ENCODE assay signal across 2 cellular contexts in genomic region chr7:143240323-143241168, GRCh38.
A peak's percentile ranks its signal among the peaks of the same experiment; 100 is the strongest.
TF ChIP-seq lines count a peak whose summit lies in the region.

No MANE protein-coding gene starts in this region.

TF ChIP-seq in WTC11, 78 proteins besides CTCF, POLR2A, EP300 and RAD21 (continues in another document):
- no peak for TF ChIP-seq ATF1 (CRISPR knock-in tag; IDR thresholded peaks at IDR 0.05)
- TF ChIP-seq ERG (CRISPR knock-in tag; IDR thresholded peaks at IDR 0.05): no peak
- TF ChIP-seq, protein P1, sequence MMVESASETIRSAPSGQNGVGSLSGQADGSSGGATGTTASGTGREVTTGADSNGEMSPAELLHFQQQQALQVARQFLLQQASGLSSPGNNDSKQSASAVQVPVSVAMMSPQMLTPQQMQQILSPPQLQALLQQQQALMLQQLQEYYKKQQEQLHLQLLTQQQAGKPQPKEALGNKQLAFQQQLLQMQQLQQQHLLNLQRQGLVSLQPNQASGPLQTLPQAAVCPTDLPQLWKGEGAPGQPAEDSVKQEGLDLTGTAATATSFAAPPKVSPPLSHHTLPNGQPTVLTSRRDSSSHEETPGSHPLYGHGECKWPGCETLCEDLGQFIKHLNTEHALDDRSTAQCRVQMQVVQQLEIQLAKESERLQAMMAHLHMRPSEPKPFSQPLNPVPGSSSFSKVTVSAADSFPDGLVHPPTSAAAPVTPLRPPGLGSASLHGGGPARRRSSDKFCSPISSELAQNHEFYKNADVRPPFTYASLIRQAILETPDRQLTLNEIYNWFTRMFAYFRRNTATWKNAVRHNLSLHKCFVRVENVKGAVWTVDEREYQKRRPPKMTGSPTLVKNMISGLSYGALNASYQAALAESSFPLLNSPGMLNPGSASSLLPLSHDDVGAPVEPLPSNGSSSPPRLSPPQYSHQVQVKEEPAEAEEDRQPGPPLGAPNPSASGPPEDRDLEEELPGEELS (CRISPR knock-in tag; IDR thresholded peaks at IDR 0.05): no peak
- no peak for TF ChIP-seq RELA (CRISPR knock-in tag; IDR thresholded peaks at IDR 0.05; ENCODE audit: borderline replicate concordance)
- no peak for TF ChIP-seq E2F1 (CRISPR knock-in tag; IDR thresholded peaks at IDR 0.05)
- TF ChIP-seq CDX4 (CRISPR knock-in tag; IDR thresholded peaks at IDR 0.05; ENCODE audit: borderline replicate concordance): no peak
- TF ChIP-seq KAT7 (CRISPR knock-in tag; IDR thresholded peaks at IDR 0.05; ENCODE audit: borderline replicate concordance): no peak
- TF ChIP-seq FOXK1 (CRISPR knock-in tag; IDR thresholded peaks at IDR 0.05): no peak
- TF ChIP-seq ZMAT4 (CRISPR knock-in tag; IDR thresholded peaks at IDR 0.05): no peak
- no peak for TF ChIP-seq SP1 (CRISPR knock-in tag; conservative IDR thresholded peaks at IDR 0.05)
- TF ChIP-seq ZBTB43 (CRISPR knock-in tag; IDR thresholded peaks at IDR 0.05): no peak
- no peak for TF ChIP-seq ZNF263 (CRISPR knock-in tag; IDR thresholded peaks at IDR 0.05; ENCODE audit: low read depth)
- TF ChIP-seq ATF2 (CRISPR knock-in tag; IDR thresholded peaks at IDR 0.05; ENCODE audit: borderline replicate concordance, low read depth): no peak
- TF ChIP-seq ZSCAN18 (CRISPR knock-in tag; IDR thresholded peaks at IDR 0.05): no peak
- TF ChIP-seq ZNF219 (CRISPR knock-in tag; IDR thresholded peaks at IDR 0.05; ENCODE audit: borderline replicate concordance): no peak
- no peak for TF ChIP-seq CREM (CRISPR knock-in tag; IDR thresholded peaks at IDR 0.05)

TF ChIP-seq in HepG2, 621 proteins besides CTCF, POLR2A, EP300 and RAD21:
- TF ChIP-seq STAG1 (CRISPR knock-in tag; IDR thresholded peaks at IDR 0.05): peak; percentile 90
- TF ChIP-seq KAT8 (CRISPR knock-in tag; IDR thresholded peaks at IDR 0.05): 0 out of 2 replicates have a peak, but pooled peaks have one; percentile 36
- TF ChIP-seq ZNF484 (CRISPR knock-in tag; IDR thresholded peaks at IDR 0.05; ENCODE audit: borderline replicate concordance, low read depth): no peak
- 0 out of 2 replicates have a peak, but pooled peaks have one; percentile 25 for TF ChIP-seq GATAD2A (CRISPR knock-in tag; IDR thresholded peaks at IDR 0.05)
- peak; percentile 94 for TF ChIP-seq SMC3 (IDR thresholded peaks at IDR 0.05; ENCODE audit: low read length)
- 0 out of 2 replicates have a peak, but pooled peaks have one; percentile 17 for TF ChIP-seq ZNF556 (CRISPR knock-in tag; IDR thresholded peaks at IDR 0.05; ENCODE audit: borderline replicate concordance)
- no peak for TF ChIP-seq USF2 (IDR thresholded peaks at IDR 0.05; ENCODE audit: low read depth, low read length)
- TF ChIP-seq USF2 (CRISPR knock-in tag; IDR thresholded peaks at IDR 0.05; ENCODE audit: borderline replicate concordance): no peak
- peak; percentile 36; the same call in 1 of the 2 replicates for TF ChIP-seq CREB1 (IDR thresholded peaks at IDR 0.05)
- no peak; the same call in 1 of the 2 replicates for TF ChIP-seq CREB1 (CRISPR knock-in tag; IDR thresholded peaks at IDR 0.05)
- TF ChIP-seq HMGA1 (CRISPR knock-in tag; conservative IDR thresholded peaks at IDR 0.05): no peak
- TF ChIP-seq SIX1 (CRISPR knock-in tag; IDR thresholded peaks at IDR 0.05; ENCODE audit: borderline replicate concordance): 0 out of 2 replicates have a peak, but pooled peaks have one; percentile 44
- peak; percentile 42; the same call in 1 of the 2 replicates for TF ChIP-seq ERF (CRISPR knock-in tag; IDR thresholded peaks at IDR 0.05)
- no peak for TF ChIP-seq YY1 (IDR thresholded peaks at IDR 0.05; ENCODE audit: insufficient read depth, insufficient replicate concordance, low read depth, low read length)
